1 cellular context compared by ENCODE assay signal in genomic region chr2:224151161-224151560, GRCh38.
TF ChIP-seq lines count a peak whose summit lies in the region.

No MANE protein-coding gene starts in this region.

TF ChIP-seq in A549, 52 proteins besides CTCF, POLR2A, EP300 and RAD21 (continued from another document):
- peak; percentile 69 for TF ChIP-seq FOSL2 (IDR thresholded peaks at IDR 0.05)
- TF ChIP-seq FOSL2 (CRISPR knock-in tag; IDR thresholded peaks at IDR 0.05), result peak; percentile 60
- TF ChIP-seq HOXB13 (CRISPR knock-in tag; IDR thresholded peaks at IDR 0.05; ENCODE audit: low read depth), result no peak
- no peak for TF ChIP-seq FOXS1 (CRISPR knock-in tag; IDR thresholded peaks at IDR 0.05)
- TF ChIP-seq RARB (CRISPR knock-in tag; IDR thresholded peaks at IDR 0.05), result no peak
- TF ChIP-seq KDM5A (IDR thresholded peaks at IDR 0.05), result no peak
- TF ChIP-seq, protein P1, sequence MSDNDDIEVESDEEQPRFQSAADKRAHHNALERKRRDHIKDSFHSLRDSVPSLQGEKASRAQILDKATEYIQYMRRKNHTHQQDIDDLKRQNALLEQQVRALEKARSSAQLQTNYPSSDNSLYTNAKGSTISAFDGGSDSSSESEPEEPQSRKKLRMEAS (IDR thresholded peaks at IDR 0.05), result 0 out of 2 replicates have a peak, but pooled peaks have one; percentile 44
- TF ChIP-seq, protein P2, sequence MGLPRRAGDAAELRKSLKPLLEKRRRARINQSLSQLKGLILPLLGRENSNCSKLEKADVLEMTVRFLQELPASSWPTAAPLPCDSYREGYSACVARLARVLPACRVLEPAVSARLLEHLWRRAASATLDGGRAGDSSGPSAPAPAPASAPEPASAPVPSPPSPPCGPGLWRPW (IDR thresholded peaks at IDR 0.05), result peak; percentile 77
- no peak for TF ChIP-seq FOSB (CRISPR knock-in tag; IDR thresholded peaks at IDR 0.05)
- TF ChIP-seq JUNB (IDR thresholded peaks at IDR 0.05), result peak; percentile 93
- no peak for TF ChIP-seq NPAS2 (CRISPR knock-in tag; IDR thresholded peaks at IDR 0.05; ENCODE audit: borderline replicate concordance)
- TF ChIP-seq RFX5 (IDR thresholded peaks at IDR 0.05), result no peak
- TF ChIP-seq POLR2AphosphoS2 (conservative IDR thresholded peaks at IDR 0.05; ENCODE audit: low read length), result no peak
- TF ChIP-seq ESRRA (IDR thresholded peaks at IDR 0.05; ENCODE audit: borderline replicate concordance, low read length), result no peak
- no peak for TF ChIP-seq NFE2L2 (conservative IDR thresholded peaks at IDR 0.05; ENCODE audit: low read length)
- no peak for TF ChIP-seq CHD2 (IDR thresholded peaks at IDR 0.05; ENCODE audit: low read length, partially characterized antibody)
- no peak for TF ChIP-seq SREBF2 (IDR thresholded peaks at IDR 0.05)
- TF ChIP-seq HDAC2 (IDR thresholded peaks at IDR 0.05), result no peak
- peak; percentile 29; the same call in 1 of the 3 replicates for TF ChIP-seq SMC3 (IDR thresholded peaks at IDR 0.05)
- TF ChIP-seq RNF2 (IDR thresholded peaks at IDR 0.05; ENCODE audit: borderline replicate concordance, low read depth), result no peak
TF ChIP-seq in A549: peak in this region for 9.
